Comparison of ENCODE assay signal across 8 cellular contexts in the genomic region with DNA sequence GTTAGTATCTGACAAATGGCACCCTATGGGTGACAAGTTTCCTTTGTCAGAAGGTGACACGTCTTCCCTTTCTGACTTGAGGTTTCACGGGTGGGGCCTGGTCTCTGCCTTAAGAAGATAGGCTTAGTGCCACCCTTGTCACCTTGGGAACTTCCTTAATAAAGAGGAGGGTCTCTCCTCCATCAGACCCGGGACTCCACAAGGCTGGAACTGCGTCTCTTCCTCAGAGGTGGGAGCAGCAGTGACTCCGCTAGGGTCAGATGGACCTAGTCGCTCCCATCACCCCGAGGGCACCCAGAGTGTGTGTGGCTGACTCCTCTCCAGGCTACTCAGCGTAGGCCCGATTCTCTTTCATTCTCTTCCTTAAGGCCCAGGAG. TPM values are rescaled to one million over a fixed set of nuclear protein-coding genes. Genes with fewer than 3 reads are reported as not detected.
DNase-seq lines count a peak whose midpoint lies in the region; ATAC-seq and TF ChIP-seq lines count a peak whose summit lies in the region.

No MANE protein-coding gene starts in this region.

- TF ChIP-seq CTCF in CD4-positive, alpha-beta T cell (IDR thresholded peaks at IDR 0.05): no peak
- TF ChIP-seq CTCF in kidney epithelial cell (IDR thresholded peaks at IDR 0.05; ENCODE audit: insufficient read depth, low read length, poor library complexity, severe bottlenecking): no peak

- peaks cover 14% of the 10 kb centered on the region for H3K36me3 Mint-ChIP-seq in CD4-positive, alpha-beta T cell (ENCODE audit: low read depth)
- no peaks in the 10 kb centered on the region for H3K36me3 Mint-ChIP-seq in activated naive CD8-positive, alpha-beta T cell

- intact Hi-C loops in CD4-positive, alpha-beta T cell (cut with DNase I, micrococcal nuclease): loop anchor here (1.0 to 10.0 kb wide), 6 partner anchors 78 to 1989 kb away; partner anchors contain the start of genes FAM76A (in 1 of the 2), NUDC (in 1 of the 2), RSRP1 (in 1 of the 2) and SLC9A1 (in 1 of the 2)

- peak in 3 of 10 experiments; percentile 3 to 5 (median 3) for DNase-seq in CD4-positive, alpha-beta T cell
- DNase-seq in kidney epithelial cell (ENCODE audit: low read depth): no peak
- peak in 11 of 49 donors; percentile 5 to 47 (median 32) for DNase-seq in substantia nigra (lab: John Stamatoyannopoulos, UW)
- DNase-seq in NCI-H345 treated with DMSO at 0.1 percent for 48 hours (lab: John Stamatoyannopoulos, UW; ENCODE audit: unreplicated experiment): no peak

- peak overlapping the region; percentile 100 for H3K4me3 Mint-ChIP-seq in CD4-positive, alpha-beta T cell
- H3K4me3 Mint-ChIP-seq in activated naive CD8-positive, alpha-beta T cell: peak overlapping the region; percentile 94

- no peaks in the 10 kb centered on the region for H3K36me3 ChIP-seq in kidney epithelial cell (ENCODE audit: control insufficient read depth, insufficient read depth, low read length)

- POLR2A ChIA-PET in CD4-positive, alpha-beta T cell (lab: Charles Lee): interaction anchor here (0.7 to 1.5 kb wide), 12 partner anchors 11 to 1349 kb away, joined by 3 to 11 read pairs (median 4); partner anchors contain the start of genes FAM76A, GPATCH3, SLC9A1 and WASF2

- ATAC-seq in CD4-positive, alpha-beta T cell (ENCODE audit: poor library complexity): no peak
- ATAC-seq in HG03432 (IDR thresholded peaks at IDR 0.05; ENCODE audit: unreplicated experiment) (peak; percentile 4), HG03521 (IDR thresholded peaks at IDR 0.05; ENCODE audit: unreplicated experiment) (no peak), HG03442 (IDR thresholded peaks at IDR 0.05; ENCODE audit: unreplicated experiment) (no peak)

- no peaks in the 10 kb centered on the region for H3K9me3 ChIP-seq in CD4-positive, alpha-beta T cell (ENCODE audit: control insufficient read depth, low read length)

- no peaks in the 10 kb centered on the region for H3K9me3 Mint-ChIP-seq in CD4-positive, alpha-beta T cell
- no peaks in the 10 kb centered on the region for H3K9me3 Mint-ChIP-seq in activated naive CD8-positive, alpha-beta T cell (ENCODE audit: low read depth)

- peaks cover 38% of the 10 kb centered on the region for H3K4me1 Mint-ChIP-seq in CD4-positive, alpha-beta T cell (ENCODE audit: low read depth)
- H3K4me1 Mint-ChIP-seq in activated naive CD8-positive, alpha-beta T cell (ENCODE audit: low read depth): peaks cover 32% of the 10 kb centered on the region

- H3K27ac Mint-ChIP-seq in CD4-positive, alpha-beta T cell: peak overlapping the region; percentile 99
- H3K27ac Mint-ChIP-seq in activated naive CD8-positive, alpha-beta T cell: peak overlapping the region; percentile 87

- H3K27ac ChIP-seq in CD4-positive, alpha-beta T cell (ENCODE audit: low read depth, low read length): peak overlapping the region; percentile 66
- H3K27ac ChIP-seq in substantia nigra (ENCODE audit: low read depth, low read length, poor library complexity, severe bottlenecking): peak overlapping the region; percentile 69

- H3K4me3 ChIP-seq in kidney epithelial cell (ENCODE audit: low read depth, low read length): peak overlapping the region; percentile 85

- CTCF ChIA-PET in CD4-positive, alpha-beta T cell (lab: Charles Lee): interaction anchor here (0.7 to 1.6 kb wide), 3 partner anchors 9 to 79 kb away, joined by 3 to 5 read pairs (median 3); partner anchors contain the start of gene SLC9A1

- H3K27me3 Mint-ChIP-seq in CD4-positive, alpha-beta T cell: peaks cover 4% of the 10 kb centered on the region
- H3K27me3 Mint-ChIP-seq in activated naive CD8-positive, alpha-beta T cell: no peaks in the 10 kb centered on the region

- no peaks in the 10 kb centered on the region for H3K27me3 ChIP-seq in CD4-positive, alpha-beta T cell (ENCODE audit: control insufficient read depth, insufficient read depth, low read length)
- no peaks in the 10 kb centered on the region for H3K27me3 ChIP-seq in kidney epithelial cell (ENCODE audit: control insufficient read depth, insufficient read depth, low read length)

RNA-seq across cellular contexts. Expression of gene WDTC1, which starts 0.8 kb away (rescaled TPM):
- total RNA-seq in CD4-positive, alpha-beta T cell: 10 to 100 TPM; 17.7 to 18.6 TPM
- 28.6 and 38.7 TPM in 2 replicates for total RNA-seq in kidney epithelial cell
